Comparison of ENCODE assay signal across 1 cellular context in genomic region chr9:128910906-128911305, GRCh38.
A peak's percentile ranks its signal among the peaks of the same experiment; 100 is the strongest.
TF ChIP-seq lines count a peak whose summit lies in the region.

No MANE protein-coding gene starts in this region.

TF ChIP-seq in HEK293, 187 proteins besides CTCF, POLR2A, EP300 and RAD21 (continued from another document):
- TF ChIP-seq, protein P1, sequence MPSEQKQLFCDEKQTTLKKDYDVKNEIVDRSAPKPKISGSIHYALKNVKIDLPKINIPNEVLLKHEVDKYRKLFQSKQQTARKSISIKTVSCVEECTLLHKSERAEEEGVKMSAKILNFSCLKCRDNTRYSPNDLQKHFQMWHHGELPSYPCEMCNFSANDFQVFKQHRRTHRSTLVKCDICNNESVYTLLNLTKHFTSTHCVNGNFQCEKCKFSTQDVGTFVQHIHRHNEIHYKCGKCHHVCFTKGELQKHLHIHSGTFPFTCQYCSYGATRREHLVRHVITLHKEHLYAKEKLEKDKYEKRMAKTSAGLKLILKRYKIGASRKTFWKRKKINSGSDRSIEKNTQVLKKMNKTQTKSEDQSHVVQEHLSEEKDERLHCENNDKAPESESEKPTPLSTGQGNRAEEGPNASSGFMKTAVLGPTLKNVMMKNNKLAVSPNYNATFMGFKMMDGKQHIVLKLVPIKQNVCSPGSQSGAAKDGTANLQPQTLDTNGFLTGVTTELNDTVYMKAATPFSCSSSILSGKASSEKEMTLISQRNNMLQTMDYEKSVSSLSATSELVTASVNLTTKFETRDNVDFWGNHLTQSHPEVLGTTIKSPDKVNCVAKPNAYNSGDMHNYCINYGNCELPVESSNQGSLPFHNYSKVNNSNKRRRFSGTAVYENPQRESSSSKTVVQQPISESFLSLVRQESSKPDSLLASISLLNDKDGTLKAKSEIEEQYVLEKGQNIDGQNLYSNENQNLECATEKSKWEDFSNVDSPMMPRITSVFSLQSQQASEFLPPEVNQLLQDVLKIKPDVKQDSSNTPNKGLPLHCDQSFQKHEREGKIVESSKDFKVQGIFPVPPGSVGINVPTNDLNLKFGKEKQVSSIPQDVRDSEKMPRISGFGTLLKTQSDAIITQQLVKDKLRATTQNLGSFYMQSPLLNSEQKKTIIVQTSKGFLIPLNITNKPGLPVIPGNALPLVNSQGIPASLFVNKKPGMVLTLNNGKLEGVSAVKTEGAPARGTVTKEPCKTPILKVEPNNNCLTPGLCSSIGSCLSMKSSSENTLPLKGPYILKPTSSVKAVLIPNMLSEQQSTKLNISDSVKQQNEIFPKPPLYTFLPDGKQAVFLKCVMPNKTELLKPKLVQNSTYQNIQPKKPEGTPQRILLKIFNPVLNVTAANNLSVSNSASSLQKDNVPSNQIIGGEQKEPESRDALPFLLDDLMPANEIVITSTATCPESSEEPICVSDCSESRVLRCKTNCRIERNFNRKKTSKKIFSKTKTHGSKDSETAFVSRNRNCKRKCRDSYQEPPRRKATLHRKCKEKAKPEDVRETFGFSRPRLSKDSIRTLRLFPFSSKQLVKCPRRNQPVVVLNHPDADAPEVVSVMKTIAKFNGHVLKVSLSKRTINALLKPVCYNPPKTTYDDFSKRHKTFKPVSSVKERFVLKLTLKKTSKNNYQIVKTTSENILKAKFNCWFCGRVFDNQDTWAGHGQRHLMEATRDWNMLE (tag by site-specific recombination; conservative IDR thresholded peaks at IDR 0.05; ENCODE audit: low read depth) = no peak
- TF ChIP-seq ZNF341 (tag by site-specific recombination; IDR thresholded peaks at IDR 0.05; ENCODE audit: low read depth) (peak; percentile 86), MEIS1 (CRISPR knock-in tag; IDR thresholded peaks at IDR 0.05; ENCODE audit: borderline replicate concordance) (no peak), ZNF423 (tag by site-specific recombination; IDR thresholded peaks at IDR 0.05) (no peak), ZNF624 (tag by site-specific recombination; IDR thresholded peaks at IDR 0.05) (no peak), ZNF843 (tag by site-specific recombination; IDR thresholded peaks at IDR 0.05) (no peak), ZIC2 (tag by site-specific recombination; IDR thresholded peaks at IDR 0.05) (peak; percentile 25; the same call in 1 of the 2 replicates), WT1 (tag by site-specific recombination; IDR thresholded peaks at IDR 0.05) (no peak), SP3 (tag by site-specific recombination; IDR thresholded peaks at IDR 0.05) (no peak)
